ENCODE assay signal across 23 cellular contexts in genomic region chr5:26691486-26691885, GRCh38.
"Had no signal": no experiment of that assay in that cellular context is flagged by ENCODE, and none has a peak within 500 bp of the region (broad histone marks: within the 10 kb centered on the region; RNA-seq: fewer than 3 reads in every experiment).

No MANE protein-coding gene starts in this region.

- H3K27ac ChIP-seq: adrenal gland, breast epithelium, PC-9 had no signal

- H2AFZ ChIP-seq: PC-9 had no signal

- H3K27me3 ChIP-seq: adrenal gland, breast epithelium had no signal

- ATAC-seq: activated CD8-positive, alpha-beta memory T cell treated with anti-CD3 and anti-CD28 coated beads, Interleukin-2, amount 10 ng/mL, durations not matched to agents 7 days and 5 days; T-helper 17 cell had no signal

- DNase-seq: activated B cell treated with CpG ODN at 0.5 μM for 24 hours; activated CD4-positive, alpha-beta T cell treated with anti-CD3 and anti-CD28 coated beads for 1 hour; activated CD4-positive, alpha-beta T cell treated with anti-CD3 and anti-CD28 coated beads, Interleukin-2, amount 10 ng/mL, durations not matched to agents 24 days and 14 days; activated CD4-positive, alpha-beta T cell treated with anti-CD3 and anti-CD28 coated beads, Interleukin-2, amount 50 U/mL, for 48 hours; activated CD8-positive, alpha-beta memory T cell treated with anti-CD3 and anti-CD28 coated beads, Interleukin-2, amount 10 ng/mL, durations not matched to agents 7 days and 5 days; activated gamma-delta T cell treated with Interleukin-2 at 50 U/mL for 16 hours; activated naive CD4-positive, alpha-beta T cell treated with anti-CD3 and anti-CD28 coated beads, Interleukin-2, amount 10 ng/mL, durations not matched to agents 7 days and 5 days; activated naive CD8-positive, alpha-beta T cell treated with anti-CD3 and anti-CD28 coated beads for 36 hours; activated T-cell treated with anti-CD3 and anti-CD28 coated beads, Interleukin-2, amount 50 U/mL, for 24 hours; adrenal gland; anterior cingulate cortex; caudate nucleus; NCI-H1092 treated with DMSO at 0.1 percent for 48 hours; NCI-H1417 treated with DMSO at 0.1 percent for 48 hours; NCI-H1694 treated with DMSO at 0.1 percent for 48 hours; NCI-H2029 treated with DMSO at 0.1 percent for 48 hours; NCI-H446; NCI-H524; PC-9; SHP77 treated with DMSO at 0.1 percent for 48 hours; T-helper 17 cell; T-helper 9 cell had no signal

- H3K9me3 ChIP-seq: adrenal gland, breast epithelium had no signal

- H3K4me2 ChIP-seq: PC-9 had no signal

- H3K4me1 ChIP-seq: adrenal gland, breast epithelium had no signal

- H3K4me3 ChIP-seq: adrenal gland, breast epithelium, PC-9 had no signal

- H3K36me3 ChIP-seq: adrenal gland, breast epithelium had no signal
